In the genomic region with DNA sequence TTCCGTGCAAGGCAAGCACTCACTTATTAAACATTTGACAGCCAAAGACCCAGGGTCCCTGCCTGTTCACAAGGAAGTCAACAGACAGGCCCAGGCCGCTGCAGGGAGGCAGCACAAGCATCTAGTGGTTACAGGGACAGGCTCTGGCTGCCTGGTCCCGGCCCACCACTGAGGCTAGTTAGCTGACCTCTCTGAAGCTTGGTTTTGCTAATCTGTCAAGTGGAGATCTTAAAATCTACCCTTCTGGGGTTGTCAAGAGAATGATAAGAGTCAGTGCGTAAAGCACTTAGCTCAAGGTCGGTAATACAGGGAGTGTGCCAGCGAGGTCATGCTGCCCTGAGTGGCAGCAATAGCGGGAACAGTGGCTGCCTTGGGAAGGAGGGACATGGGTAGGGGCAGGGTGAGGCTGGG, we compare ENCODE assay signal across 18 cellular contexts. TPM values are rescaled to one million over a fixed set of nuclear protein-coding genes. Genes with fewer than 3 reads are reported as not detected.
A peak's percentile ranks its signal among the peaks of the same experiment; 100 is the strongest.
DNase-seq lines count a peak whose midpoint lies in the region; ATAC-seq and TF ChIP-seq lines count a peak whose summit lies in the region.
"Had no signal": no experiment of that assay in that cellular context is flagged by ENCODE, and none has a peak within 500 bp of the region (broad histone marks: within the 10 kb centered on the region; RNA-seq: fewer than 3 reads in every experiment).

No MANE protein-coding gene starts in this region.

- no peaks in the 10 kb centered on the region for H3K27me3 Mint-ChIP-seq in Calu3 (ENCODE audit: unreplicated experiment)
- H3K27me3 Mint-ChIP-seq in activated CD4-positive, alpha-beta T cell treated with anti-CD3 and anti-CD28 coated beads, Interleukin-2, amount 10 ng/mL, durations not matched to agents 24 days and 14 days = no peaks in the 10 kb centered on the region
- H3K27me3 Mint-ChIP-seq: CD4-positive, alpha-beta T cell had no signal

- intact Hi-C loops in Calu3 (cut with micrococcal nuclease; ENCODE audit: unreplicated experiment) (no loop called here), heart left ventricle (cut with DNase I) (no loop called here), left lung (cut with DNase I) (no loop called here), ovary (cut with DNase I) (loop anchor here in 1 of 4 donors (5.0 kb wide), 1 partner anchor 37 kb away; no protein-coding TSS in a partner anchor)
- intact Hi-C loops in activated CD4-positive, alpha-beta T cell treated with anti-CD3 and anti-CD28 coated beads, Interleukin-2, amount 10 ng/mL, durations not matched to agents 24 days and 14 days (cut with micrococcal nuclease) = no loop called here

- H3K36me3 ChIP-seq in heart left ventricle (no peaks in the 10 kb centered on the region), left lung (no peaks in the 10 kb centered on the region), ovary (no peaks in the 10 kb centered on the region)

- TF ChIP-seq EP300 in ovary (IDR thresholded peaks at IDR 0.05) = no peak

- H3K27ac ChIP-seq in heart left ventricle (no peak overlapping the region), left lung (no peak overlapping the region), ovary (peak overlapping the region; percentile 55 to 84)
- H3K27ac ChIP-seq: A549, KMS-11 had no signal

- H3K4me3 Mint-ChIP-seq in Calu3 (ENCODE audit: low read depth, unreplicated experiment) = peak overlapping the region; percentile 57
- no peak overlapping the region for H3K4me3 Mint-ChIP-seq in activated CD4-positive, alpha-beta T cell treated with anti-CD3 and anti-CD28 coated beads, Interleukin-2, amount 10 ng/mL, durations not matched to agents 24 days and 14 days
- H3K4me3 Mint-ChIP-seq: CD4-positive, alpha-beta T cell; HFFc6 had no signal

- peaks cover 16% of the 10 kb centered on the region for H3K36me3 Mint-ChIP-seq in Calu3 (ENCODE audit: insufficient read depth, unreplicated experiment)
- H3K36me3 Mint-ChIP-seq in activated CD4-positive, alpha-beta T cell treated with anti-CD3 and anti-CD28 coated beads, Interleukin-2, amount 10 ng/mL, durations not matched to agents 24 days and 14 days (ENCODE audit: low read depth) = peaks cover 1% of the 10 kb centered on the region

- ATAC-seq in heart left ventricle (peak; percentile 52 to 90 (median 84)), left lung (peak; percentile 74)
- ATAC-seq: A549, Panc1 had no signal

- TF ChIP-seq POLR2A in heart left ventricle (IDR thresholded peaks at IDR 0.05) (no peak), ovary (IDR thresholded peaks at IDR 0.05) (no peak)

- DNase-seq in Calu3 (peak; percentile 63), heart left ventricle (peak in 2 of 5 donors; percentile 29 to 41), left lung (no peak), ovary (peak in 3 of 5 donors; percentile 35 to 62 (median 40)), NCI-H146 (lab: John Stamatoyannopoulos, UW) (no peak), NCI-H1694 treated with DMSO at 0.1 percent for 48 hours (lab: John Stamatoyannopoulos, UW) (no peak), NCI-H510A treated with DMSO at 0.1 percent for 48 hours (lab: John Stamatoyannopoulos, UW) (no peak)
- no peak for DNase-seq in activated CD4-positive, alpha-beta T cell treated with anti-CD3 and anti-CD28 coated beads, Interleukin-2, amount 10 ng/mL, durations not matched to agents 24 days and 14 days
- DNase-seq: CD4-positive, alpha-beta T cell; DMS79; H7; HFFc6; MV-4-11; NCI-H1930; NCI-H446 treated with DMSO at 0.1 percent for 48 hours had no signal

- CTCF ChIA-PET in Calu3 (lab: Charles Lee) = interaction anchor here (1.0 to 2.6 kb wide), 4 partner anchors 23 to 213 kb away, joined by 3 to 21 read pairs (median 8); a partner anchor contains a TSS

- H3K4me3 ChIP-seq in heart left ventricle (no peak overlapping the region), left lung (no peak overlapping the region), ovary (no peak overlapping the region)
- H3K4me3 ChIP-seq: A549 had no signal

- H3K4me1 ChIP-seq in heart left ventricle = peaks cover 0 to 6% (median 3%) of the 10 kb centered on the region in 12 donors
- H3K4me1 ChIP-seq in left lung = peaks cover 5 to 6% of the 10 kb centered on the region in 2 donors
- peaks cover 16% of the 10 kb centered on the region for H3K4me1 ChIP-seq in ovary (ENCODE audit: insufficient read depth)

- H3K9me3 ChIP-seq in heart left ventricle (no peaks in the 10 kb centered on the region), left lung (no peaks in the 10 kb centered on the region), ovary (no peaks in the 10 kb centered on the region)
- H3K9me3 ChIP-seq: A549 had no signal

- peaks cover 27% of the 10 kb centered on the region for H3K4me1 Mint-ChIP-seq in Calu3 (ENCODE audit: low read depth, unreplicated experiment)
- H3K4me1 Mint-ChIP-seq in activated CD4-positive, alpha-beta T cell treated with anti-CD3 and anti-CD28 coated beads, Interleukin-2, amount 10 ng/mL, durations not matched to agents 24 days and 14 days = peaks cover 13% of the 10 kb centered on the region

- no peaks in the 10 kb centered on the region for H3K9me3 Mint-ChIP-seq in Calu3 (ENCODE audit: low read depth, unreplicated experiment)
- H3K9me3 Mint-ChIP-seq in activated CD4-positive, alpha-beta T cell treated with anti-CD3 and anti-CD28 coated beads, Interleukin-2, amount 10 ng/mL, durations not matched to agents 24 days and 14 days = no peaks in the 10 kb centered on the region
- H3K9me3 Mint-ChIP-seq: CD4-positive, alpha-beta T cell; HFFc6 had no signal

- WGBS in heart left ventricle, 4 donors = 68 to 87% (median 71%) methylated on average over 7 of the region's 7 CpGs
- 44 to 53% (median 46%) methylated on average over 7 of the region's 7 CpGs for WGBS in ovary, 3 donors

- TF ChIP-seq CTCF in Calu3 (IDR thresholded peaks at IDR 0.05; ENCODE audit: unreplicated experiment) (no peak), heart left ventricle (IDR thresholded peaks at IDR 0.05) (no peak), left lung (IDR thresholded peaks at IDR 0.05) (no peak), ovary (IDR thresholded peaks at IDR 0.05) (no peak)

- peak overlapping the region; percentile 93 for H3K27ac Mint-ChIP-seq in Calu3 (ENCODE audit: unreplicated experiment)
- H3K27ac Mint-ChIP-seq in activated CD4-positive, alpha-beta T cell treated with anti-CD3 and anti-CD28 coated beads, Interleukin-2, amount 10 ng/mL, durations not matched to agents 24 days and 14 days = no peak overlapping the region
- H3K27ac Mint-ChIP-seq: CD4-positive, alpha-beta T cell; HFFc6 had no signal

- H3K27me3 ChIP-seq in heart left ventricle (no peaks in the 10 kb centered on the region), left lung (peaks cover 0 to 14% of the 10 kb centered on the region in 2 donors), ovary (no peaks in the 10 kb centered on the region)

- BruUV-seq in Calu3 (replicated peaks; lab: Mats Ljungman, UMichigan) = no TSS peak

RNA-seq across cellular contexts. Expression of a gene that starts 6.0 kb away (rescaled TPM):
- total RNA-seq in Calu3 (2022) (35.6 and 48.8 TPM in 2 replicates), heart left ventricle (10 to 100 TPM in 5 of 9 donors, 1 to 10 TPM in 4; 5.3 to 12.4 (median 10.8) TPM), left lung (10 to 100 TPM; 13.9 to 18.9 TPM), ovary (100 to 1,000 TPM in 1 of 7 donors, 10 to 100 TPM in 6; 63.3 to 101 (median 65.0) TPM)
- polyA plus RNA-seq in heart left ventricle (1 to 10 TPM; 4.2 to 6.4 TPM), ovary (10 to 100 TPM; 49.2 to 50.1 TPM)
- 19.5 and 21.5 TPM in 2 replicates for total RNA-seq in activated CD4-positive, alpha-beta T cell treated with anti-CD3 and anti-CD28 coated beads, Interleukin-2, amount 10 ng/mL, durations not matched to agents 24 days and 14 days

Comparison
In these comparisons a context has a peak if more than half of its experiments do, and no peak if none do; other contexts are left out.
1. DNase-seq: peak in Calu3 (single experiment) and ovary (3 of 5); none in left lung (0 of 2), activated CD4-positive, alpha-beta T cell treated with anti-CD3 and anti-CD28 coated beads, Interleukin-2, amount 10 ng/mL, durations not matched to agents 24 days and 14 days (single experiment), NCI-H146 (single experiment), NCI-H1694 treated with DMSO at 0.1 percent for 48 hours (single experiment) and NCI-H510A treated with DMSO at 0.1 percent for 48 hours (single experiment).
2. H3K27ac ChIP-seq: peak in ovary (2 of 2); none in heart left ventricle (0 of 12) and left lung (0 of 2).